Comparison of ENCODE assay signal across 1 cellular context in genomic region chr11:78666675-78667129, GRCh38.
TF ChIP-seq lines count a peak whose summit lies in the region.

No MANE protein-coding gene starts in this region.

TF ChIP-seq in K562, 482 proteins besides CTCF, POLR2A, EP300 and RAD21 (continued from another document and continues in another):
- peak; percentile 71 for TF ChIP-seq PKNOX1 (IDR thresholded peaks at IDR 0.05)
- no peak for TF ChIP-seq UBTF (IDR thresholded peaks at IDR 0.05; ENCODE audit: borderline replicate concordance in 1 of 2, low read depth in 2 of 2, low read length in 2 of 2)
- no peak for TF ChIP-seq ERF (CRISPR knock-in tag; IDR thresholded peaks at IDR 0.05)
- no peak for TF ChIP-seq MLLT1 (IDR thresholded peaks at IDR 0.05)
- TF ChIP-seq ATF1 (CRISPR knock-in tag; IDR thresholded peaks at IDR 0.05), result no peak
- no peak for TF ChIP-seq ATF1 (tag; IDR thresholded peaks at IDR 0.05)
- TF ChIP-seq, protein P1, sequence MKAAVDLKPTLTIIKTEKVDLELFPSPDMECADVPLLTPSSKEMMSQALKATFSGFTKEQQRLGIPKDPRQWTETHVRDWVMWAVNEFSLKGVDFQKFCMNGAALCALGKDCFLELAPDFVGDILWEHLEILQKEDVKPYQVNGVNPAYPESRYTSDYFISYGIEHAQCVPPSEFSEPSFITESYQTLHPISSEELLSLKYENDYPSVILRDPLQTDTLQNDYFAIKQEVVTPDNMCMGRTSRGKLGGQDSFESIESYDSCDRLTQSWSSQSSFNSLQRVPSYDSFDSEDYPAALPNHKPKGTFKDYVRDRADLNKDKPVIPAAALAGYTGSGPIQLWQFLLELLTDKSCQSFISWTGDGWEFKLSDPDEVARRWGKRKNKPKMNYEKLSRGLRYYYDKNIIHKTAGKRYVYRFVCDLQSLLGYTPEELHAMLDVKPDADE (conservative IDR thresholded peaks at IDR 0.05; ENCODE audit: control insufficient read depth, low read depth, low read length), result no peak
- TF ChIP-seq ZNF75A (CRISPR knock-in tag; IDR thresholded peaks at IDR 0.05), result no peak
- TF ChIP-seq HSF4 (CRISPR knock-in tag; IDR thresholded peaks at IDR 0.05; ENCODE audit: borderline replicate concordance), result no peak
- peak; percentile 83 for TF ChIP-seq MTA2 (IDR thresholded peaks at IDR 0.05; ENCODE audit: low read depth)
- no peak for TF ChIP-seq ETS2 (tag; IDR thresholded peaks at IDR 0.05; ENCODE audit: borderline replicate concordance, poor library complexity, severe bottlenecking)
- TF ChIP-seq, protein P2, sequence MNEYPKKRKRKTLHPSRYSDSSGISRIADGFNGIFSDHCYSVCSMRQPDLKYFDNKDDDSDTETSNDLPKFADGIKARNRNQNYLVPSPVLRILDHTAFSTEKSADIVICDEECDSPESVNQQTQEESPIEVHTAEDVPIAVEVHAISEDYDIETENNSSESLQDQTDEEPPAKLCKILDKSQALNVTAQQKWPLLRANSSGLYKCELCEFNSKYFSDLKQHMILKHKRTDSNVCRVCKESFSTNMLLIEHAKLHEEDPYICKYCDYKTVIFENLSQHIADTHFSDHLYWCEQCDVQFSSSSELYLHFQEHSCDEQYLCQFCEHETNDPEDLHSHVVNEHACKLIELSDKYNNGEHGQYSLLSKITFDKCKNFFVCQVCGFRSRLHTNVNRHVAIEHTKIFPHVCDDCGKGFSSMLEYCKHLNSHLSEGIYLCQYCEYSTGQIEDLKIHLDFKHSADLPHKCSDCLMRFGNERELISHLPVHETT (CRISPR knock-in tag; conservative IDR thresholded peaks at IDR 0.05 in 1 of 2, IDR thresholded peaks at IDR 0.05 in 1 of 2), result 0 out of 4 replicates have a peak, but pooled peaks of 1 of the 2 experiments have one; percentile 36
- TF ChIP-seq ZNF644 (tag; IDR thresholded peaks at IDR 0.05; ENCODE audit: low read depth), result no peak
- no peak for TF ChIP-seq CBX1 (IDR thresholded peaks at IDR 0.05; ENCODE audit: low read depth)
- TF ChIP-seq ZBTB9 (CRISPR knock-in tag; IDR thresholded peaks at IDR 0.05), result no peak
- TF ChIP-seq SRSF3 (IDR thresholded peaks at IDR 0.05; ENCODE audit: insufficient read depth, low read length), result no peak
- no peak for TF ChIP-seq TBL1XR1 (IDR thresholded peaks at IDR 0.05; ENCODE audit: low read length in 2 of 2)
- no peak for TF ChIP-seq RB1 (IDR thresholded peaks at IDR 0.05; ENCODE audit: low read depth)
- TF ChIP-seq CBFA2T2 (conservative IDR thresholded peaks at IDR 0.05), result peak; percentile 87
- TF ChIP-seq SETDB1 (IDR thresholded peaks at IDR 0.05; ENCODE audit: low read length), result no peak
- no peak for TF ChIP-seq HLTF (IDR thresholded peaks at IDR 0.05)
- no peak for TF ChIP-seq ZNF316 (IDR thresholded peaks at IDR 0.05)
- TF ChIP-seq SRF (CRISPR knock-in tag; IDR thresholded peaks at IDR 0.05), result no peak
- TF ChIP-seq, protein P3, sequence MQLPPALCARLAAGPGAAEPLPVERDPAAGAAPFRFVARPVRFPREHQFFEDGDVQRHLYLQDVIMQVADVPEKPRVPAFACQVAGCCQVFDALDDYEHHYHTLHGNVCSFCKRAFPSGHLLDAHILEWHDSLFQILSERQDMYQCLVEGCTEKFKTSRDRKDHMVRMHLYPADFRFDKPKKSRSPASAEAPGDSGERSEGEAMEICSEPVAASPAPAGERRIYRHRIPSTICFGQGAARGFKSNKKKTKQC (CRISPR knock-in tag; IDR thresholded peaks at IDR 0.05), result no peak
- TF ChIP-seq NFYB (IDR thresholded peaks at IDR 0.05; ENCODE audit: extremely low read depth, insufficient read length), result no peak
- TF ChIP-seq PHF8 (IDR thresholded peaks at IDR 0.05; ENCODE audit: borderline replicate concordance, low read length), result no peak
- TF ChIP-seq GATA2 (CRISPR knock-in tag; IDR thresholded peaks at IDR 0.05), result peak; percentile 41; the same call in 1 of the 2 replicates
- no peak for TF ChIP-seq PYGO2 (tag; IDR thresholded peaks at IDR 0.05)
- TF ChIP-seq MBD2 (IDR thresholded peaks at IDR 0.05; ENCODE audit: borderline replicate concordance, low read depth), result 0 out of 2 replicates have a peak, but pooled peaks have one; percentile 30
- no peak for TF ChIP-seq MXI1 (IDR thresholded peaks at IDR 0.05; ENCODE audit: low read depth, low read length)
- no peak for TF ChIP-seq THAP12 (CRISPR knock-in tag; IDR thresholded peaks at IDR 0.05)
- no peak for TF ChIP-seq ETV6 (IDR thresholded peaks at IDR 0.05; ENCODE audit: borderline replicate concordance in 1 of 2, low read depth in 2 of 2, low read length in 1 of 2)
- TF ChIP-seq ETV6 (CRISPR knock-in tag; IDR thresholded peaks at IDR 0.05; ENCODE audit: borderline replicate concordance), result no peak
- peak; percentile 70 for TF ChIP-seq PML (IDR thresholded peaks at IDR 0.05; ENCODE audit: low read length)
- TF ChIP-seq TCF7 (IDR thresholded peaks at IDR 0.05; ENCODE audit: borderline replicate concordance), result no peak
- TF ChIP-seq CC2D1A (IDR thresholded peaks at IDR 0.05), result no peak
- no peak for TF ChIP-seq ZNF586 (CRISPR knock-in tag; conservative IDR thresholded peaks at IDR 0.05)
- no peak for TF ChIP-seq BCOR (IDR thresholded peaks at IDR 0.05)
- no peak for TF ChIP-seq HDAC8 (tag; IDR thresholded peaks at IDR 0.05)
- no peak for TF ChIP-seq TBP (optimal IDR thresholded peaks at IDR 0.05; ENCODE audit: low read depth, low read length)
- TF ChIP-seq ARID4B (CRISPR knock-in tag; IDR thresholded peaks at IDR 0.05), result no peak
- TF ChIP-seq, protein P4, sequence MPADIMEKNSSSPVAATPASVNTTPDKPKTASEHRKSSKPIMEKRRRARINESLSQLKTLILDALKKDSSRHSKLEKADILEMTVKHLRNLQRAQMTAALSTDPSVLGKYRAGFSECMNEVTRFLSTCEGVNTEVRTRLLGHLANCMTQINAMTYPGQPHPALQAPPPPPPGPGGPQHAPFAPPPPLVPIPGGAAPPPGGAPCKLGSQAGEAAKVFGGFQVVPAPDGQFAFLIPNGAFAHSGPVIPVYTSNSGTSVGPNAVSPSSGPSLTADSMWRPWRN (IDR thresholded peaks at IDR 0.05; ENCODE audit: low read depth), result no peak
